ENCODE assay signal across 9 cellular contexts in the genomic region with DNA sequence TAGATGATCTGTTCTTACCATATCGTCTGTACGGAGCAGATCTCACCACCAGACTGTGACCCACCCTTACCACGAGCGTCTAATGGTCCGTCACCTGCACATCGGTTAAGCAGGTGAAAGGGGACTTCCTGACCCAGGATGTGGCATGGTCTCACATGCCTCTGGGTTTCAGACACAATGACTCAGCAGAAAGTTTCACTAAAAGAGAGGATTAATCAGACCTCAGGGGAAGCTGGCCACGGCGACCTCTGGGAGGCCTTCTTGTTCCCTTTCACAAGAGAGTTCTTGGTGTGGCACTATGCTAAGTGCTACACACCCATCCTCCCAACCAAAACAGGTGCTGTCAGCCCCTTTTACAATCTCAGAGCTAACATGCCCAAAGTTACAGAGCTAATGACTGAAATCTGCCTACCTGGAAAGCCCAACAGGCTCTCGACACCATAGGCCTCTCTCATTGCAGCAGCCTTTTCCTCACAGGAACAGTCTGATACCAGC. TPM values are rescaled to one million over a fixed set of nuclear protein-coding genes. Genes with fewer than 3 reads are reported as not detected.
DNase-seq lines count a peak whose midpoint lies in the region; ATAC-seq, FAIRE-seq and TF ChIP-seq lines count a peak whose summit lies in the region.
"Had no signal": no experiment of that assay in that cellular context is flagged by ENCODE, and none has a peak within 500 bp of the region (broad histone marks: within the 10 kb centered on the region; RNA-seq: fewer than 3 reads in every experiment).

No MANE protein-coding gene starts in this region.

- TF ChIP-seq POLR2A in GM12891 (IDR thresholded peaks at IDR 0.05; ENCODE audit: low read depth, low read length) (no peak; the same call in 1 of the 2 replicates), stomach (IDR thresholded peaks at IDR 0.05) (no peak)

- peak; percentile 99 for FAIRE-seq in GM12891 (lab: Jason Lieb, UNC)

- ATAC-seq in GM21723 (IDR thresholded peaks at IDR 0.05; ENCODE audit: unreplicated experiment) (peak; percentile 96), omental fat pad (ENCODE audit: low FRiP score) (no peak)
- ATAC-seq in activated naive CD4-positive, alpha-beta T cell treated with anti-CD3 and anti-CD28 coated beads, Interleukin-2, amount 50 U/mL, for 72 hours: peak; percentile 86 to 93

- peaks cover 6% of the 10 kb centered on the region for H4K20me1 ChIP-seq in osteoblast (ENCODE audit: insufficient read depth, low read length)

- H3K79me2 ChIP-seq in osteoblast (ENCODE audit: insufficient read depth, low read length): peaks cover 62% of the 10 kb centered on the region

- DNase-seq in GM12891 (ENCODE audit: insufficient read length, low spot score) (peak; percentile 32), osteoblast (ENCODE audit: insufficient read length, low spot score, missing footprints) (no peak), omental fat pad (ENCODE audit: low spot score) (no peak), stomach (no peak)
- DNase-seq in activated naive CD4-positive, alpha-beta T cell treated with anti-CD3 and anti-CD28 coated beads, Interleukin-2, amount 50 U/mL, for 72 hours (ENCODE audit: low spot score in 2 of 2): no peak
- no peak for DNase-seq in effector CD8-positive, alpha-beta T cell (lab: John Stamatoyannopoulos, UW)

- H3K4me1 Mint-ChIP-seq in IgD-negative memory B cell: peaks cover 5 to 16% (median 9%) of the 10 kb centered on the region in 3 donors

- H3K36me3 ChIP-seq in osteoblast (ENCODE audit: insufficient read depth, low read length): no peaks in the 10 kb centered on the region
- H3K36me3 ChIP-seq in stomach: no peaks in the 10 kb centered on the region

- peak overlapping the region in 2 of 4 donors; percentile 0 to 21 for H3K4me3 Mint-ChIP-seq in IgD-negative memory B cell

- no peaks in the 10 kb centered on the region for H3K9me3 Mint-ChIP-seq in IgD-negative memory B cell
- no peaks in the 10 kb centered on the region for H3K9me3 Mint-ChIP-seq in activated naive CD4-positive, alpha-beta T cell treated with anti-CD3 and anti-CD28 coated beads, Interleukin-2, amount 50 U/mL, for 72 hours

- H3K27ac ChIP-seq in osteoblast (ENCODE audit: low read depth, low read length) (peak overlapping the region; percentile 53), stomach (no peak overlapping the region)

- no peak for TF ChIP-seq CTCF in osteoblast (IDR thresholded peaks at IDR 0.05; ENCODE audit: extremely low read depth, low read depth, low read length)
- TF ChIP-seq CTCF in omental fat pad (IDR thresholded peaks at IDR 0.05): no peak
- no peak for TF ChIP-seq CTCF in stomach (IDR thresholded peaks at IDR 0.05)

- H3K36me3 Mint-ChIP-seq in IgD-negative memory B cell: peaks cover 3% of the 10 kb centered on the region
- no peaks in the 10 kb centered on the region for H3K36me3 Mint-ChIP-seq in activated naive CD4-positive, alpha-beta T cell treated with anti-CD3 and anti-CD28 coated beads, Interleukin-2, amount 50 U/mL, for 72 hours

- H3K4me3 ChIP-seq in osteoblast (ENCODE audit: insufficient read depth, low read length) (no peak overlapping the region), stomach (no peak overlapping the region)

- H3K4me2 ChIP-seq in osteoblast (ENCODE audit: insufficient read depth, low read length): peak overlapping the region; percentile 39

- H3K9me3 ChIP-seq in osteoblast (ENCODE audit: low read depth, low read length) (no peaks in the 10 kb centered on the region), stomach (no peaks in the 10 kb centered on the region)

- no peaks in the 10 kb centered on the region for H3K27me3 ChIP-seq in osteoblast (ENCODE audit: insufficient read depth, low read length)
- no peaks in the 10 kb centered on the region for H3K27me3 ChIP-seq in stomach

- H2AFZ ChIP-seq in osteoblast (ENCODE audit: low read length): no peak overlapping the region

- peaks cover 7% of the 10 kb centered on the region for H3K27me3 Mint-ChIP-seq in IgD-negative memory B cell

- H3K4me1 ChIP-seq in osteoblast (ENCODE audit: insufficient read depth, low read length) (peaks cover 49% of the 10 kb centered on the region), stomach (peaks cover 0 to 20% (median 0%) of the 10 kb centered on the region in 4 donors)

- intact Hi-C loops in stomach (cut with DNase I; ENCODE audit: low total_unique reads): no loop called here

- no peak for TF ChIP-seq EP300 in stomach (IDR thresholded peaks at IDR 0.05)

- peak overlapping the region in 2 of 3 donors; percentile 17 to 59 for H3K27ac Mint-ChIP-seq in IgD-negative memory B cell
- H3K27ac Mint-ChIP-seq in activated naive CD4-positive, alpha-beta T cell treated with anti-CD3 and anti-CD28 coated beads, Interleukin-2, amount 50 U/mL, for 72 hours: no peak overlapping the region

- WGBS in stomach, 5 donors: 65 to 86% (median 72%) methylated on average over 7 to 9 of the region's 9 CpGs

TF ChIP-seq in GM12891, 5 proteins besides CTCF, POLR2A, EP300 and RAD21:
- TF ChIP-seq PAX5 (IDR thresholded peaks at IDR 0.05; ENCODE audit: insufficient read depth, low read length, severe bottlenecking) (no peak), POLR2AphosphoS5 (IDR thresholded peaks at IDR 0.05; ENCODE audit: low read depth, low read length) (peak; percentile 40; the same call in 1 of the 2 replicates), TAF1 (IDR thresholded peaks at IDR 0.05; ENCODE audit: low read depth, low read length) (peak; percentile 34; the same call in 1 of the 2 replicates), SPI1 (IDR thresholded peaks at IDR 0.05; ENCODE audit: low read depth, low read length) (peak; percentile 52), POU2F2 (IDR thresholded peaks at IDR 0.05; ENCODE audit: low read depth, low read length) (peak; percentile 82)

RNA-seq across cellular contexts. Expression of a gene that starts 41.6 kb away (rescaled TPM):
- polyA plus RNA-seq in GM12891 (2012; ENCODE audit: low read depth, missing spikeins): 18.8 TPM
- not detected for polyA plus RNA-seq in IgD-negative memory B cell
- not detected for total RNA-seq in activated naive CD4-positive, alpha-beta T cell treated with anti-CD3 and anti-CD28 coated beads, Interleukin-2, amount 50 U/mL, for 72 hours
- total RNA-seq in osteoblast: 6.9 and 8.3 TPM in 2 replicates
- total RNA-seq in omental fat pad: 10 to 100 TPM; 17.5 to 42.9 (median 24.0) TPM
- total RNA-seq in stomach: 10 to 100 TPM in 1 of 5 donors, 1 to 10 TPM in 1, under 1 TPM in 2, not detected in 1; 0.14 to 17.1 (median 1.4) TPM
- 1 to 10 TPM in 1 of 3 donors, under 1 TPM in 2; 0.15 to 1.2 (median 0.62) TPM for polyA plus RNA-seq in stomach
- total RNA-seq: T-helper 2 cell treated with Interferon-gamma antibody and Interleukin-4, amounts not matched to agents 100 ng/mL and 5 ng/mL, for 36 hours had no signal

Comparison
In these comparisons a context has a peak if more than half of its experiments do, and no peak if none do; other contexts are left out.
1. H3K27ac Mint-ChIP-seq: peak in IgD-negative memory B cell (2 of 3); none in activated naive CD4-positive, alpha-beta T cell treated with anti-CD3 and anti-CD28 coated beads, Interleukin-2, amount 50 U/mL, for 72 hours (0 of 2).